ENCODE assay signal across 19 cellular contexts in genomic region chr5:138372225-138372624, GRCh38. TPM values are rescaled to one million over a fixed set of nuclear protein-coding genes. Genes with fewer than 3 reads are reported as not detected.
DNase-seq lines count a peak whose midpoint lies in the region; ATAC-seq and TF ChIP-seq lines count a peak whose summit lies in the region.
"Had no signal": no experiment of that assay in that cellular context is flagged by ENCODE, and none has a peak within 500 bp of the region (broad histone marks: within the 10 kb centered on the region; RNA-seq: fewer than 3 reads in every experiment).

No MANE protein-coding gene starts in this region.

- H3K27ac Mint-ChIP-seq in activated T-cell treated with anti-CD3 and anti-CD28 coated beads, Interleukin-2, amount 50 U/mL, for 24 hours: peak overlapping the region; percentile 41

- H3K9me3 Mint-ChIP-seq in activated T-cell treated with anti-CD3 and anti-CD28 coated beads, Interleukin-2, amount 50 U/mL, for 24 hours: no peaks in the 10 kb centered on the region

- peaks cover 30% of the 10 kb centered on the region for H3K4me1 Mint-ChIP-seq in activated T-cell treated with anti-CD3 and anti-CD28 coated beads, Interleukin-2, amount 50 U/mL, for 24 hours (ENCODE audit: low read depth)

- H3K9me3 ChIP-seq in gastrocnemius medialis: no peaks in the 10 kb centered on the region
- no peaks in the 10 kb centered on the region for H3K9me3 ChIP-seq in suprapubic skin
- H3K9me3 ChIP-seq: mucosa of descending colon had no signal

- no peak for TF ChIP-seq POLR2A in gastrocnemius medialis (IDR thresholded peaks at IDR 0.05)
- no peak for TF ChIP-seq POLR2A in suprapubic skin (IDR thresholded peaks at IDR 0.05)

- no peaks in the 10 kb centered on the region for H3K27me3 ChIP-seq in gastrocnemius medialis
- no peaks in the 10 kb centered on the region for H3K27me3 ChIP-seq in suprapubic skin

- no peak overlapping the region for H3K4me3 Mint-ChIP-seq in activated T-cell treated with anti-CD3 and anti-CD28 coated beads, Interleukin-2, amount 50 U/mL, for 24 hours
- H3K4me3 Mint-ChIP-seq: CD4-positive, CD25-positive, alpha-beta regulatory T cell had no signal

- no peak for TF ChIP-seq EP300 in suprapubic skin (IDR thresholded peaks at IDR 0.05)

- 80% methylated on average over 1 of the region's 1 CpG for WGBS in suprapubic skin

- H3K36me3 ChIP-seq in gastrocnemius medialis: peaks cover 0 to 30% of the 10 kb centered on the region in 2 donors
- H3K36me3 ChIP-seq in suprapubic skin: peaks cover 45% of the 10 kb centered on the region

- H3K27me3 Mint-ChIP-seq in activated T-cell treated with anti-CD3 and anti-CD28 coated beads, Interleukin-2, amount 50 U/mL, for 24 hours: no peaks in the 10 kb centered on the region
- H3K27me3 Mint-ChIP-seq: CD4-positive, CD25-positive, alpha-beta regulatory T cell had no signal

- in situ Hi-C loops in gastrocnemius medialis (cut with MboI; ENCODE audit: low sequenced_read_pairs in 4 of 4): no loop called here

- TF ChIP-seq CTCF in gastrocnemius medialis (IDR thresholded peaks at IDR 0.05 in 4 of 5, conservative IDR thresholded peaks at IDR 0.05 in 1 of 5) (no peak), suprapubic skin (IDR thresholded peaks at IDR 0.05) (no peak)

- intact Hi-C loops in gastrocnemius medialis (cut with DNase I; ENCODE audit: low total_unique reads): no loop called here

- no peak for DNase-seq in activated T-cell treated with anti-CD3 and anti-CD28 coated beads, Interleukin-2, amount 50 U/mL, for 24 hours
- DNase-seq in activated T-cell treated with anti-CD3 and anti-CD28 coated beads, Interleukin-2, amount 50 U/mL, for 1 hour: no peak
- DNase-seq in gastrocnemius medialis (no peak), suprapubic skin (ENCODE audit: low spot score in 2 of 2) (no peak), amniotic stem cell (lab: John Stamatoyannopoulos, UW) (no peak), activated gamma-delta T cell treated with Interleukin-2 at 50 U/mL for 16 hours (no peak)
- DNase-seq: CD4-positive, CD25-positive, alpha-beta regulatory T cell; kidney glomerular epithelial cell; mucosa of descending colon; NCI-H146; NCI-H510A; PC-9; small intestine; SW 1271 had no signal

- peak; percentile 65 for ATAC-seq in GM21515 (IDR thresholded peaks at IDR 0.05; ENCODE audit: unreplicated experiment)
- peak; percentile 72 for ATAC-seq in HG03064 (IDR thresholded peaks at IDR 0.05; ENCODE audit: low read depth, unreplicated experiment)
- no peak for ATAC-seq in gastrocnemius medialis
- ATAC-seq: HCT116, mucosa of descending colon had no signal

- H3K4me3 ChIP-seq in gastrocnemius medialis (no peak overlapping the region), suprapubic skin (no peak overlapping the region)
- H3K4me3 ChIP-seq: mucosa of descending colon, PC-9 had no signal

- H3K36me3 Mint-ChIP-seq in activated T-cell treated with anti-CD3 and anti-CD28 coated beads, Interleukin-2, amount 50 U/mL, for 24 hours (ENCODE audit: low read depth): peaks cover 43% of the 10 kb centered on the region

- H3K4me1 ChIP-seq in gastrocnemius medialis (peaks cover 50 to 58% of the 10 kb centered on the region in 2 donors), suprapubic skin (peaks cover 19% of the 10 kb centered on the region)

- peak overlapping the region in 3 of 4 donors; percentile 2 to 76 (median 4) for H3K27ac ChIP-seq in gastrocnemius medialis
- H3K27ac ChIP-seq in suprapubic skin: no peak overlapping the region
- H3K27ac ChIP-seq: epithelial cell of prostate, KMS-11, PC-9 had no signal

RNA-seq across cellular contexts. Expression of gene KDM3B, which starts 19.7 kb away (rescaled TPM):
- total RNA-seq in gastrocnemius medialis: 100 to 1,000 TPM in 1 of 4 donors, 10 to 100 TPM in 3; 49.4 to 100 (median 74.2) TPM
- total RNA-seq in suprapubic skin: 100 to 1,000 TPM in 1 of 4 donors, 10 to 100 TPM in 3; 49.1 to 112 (median 65.1) TPM

RNA-seq across cellular contexts. Expression of gene FAM53C, which starts 34.2 kb away (rescaled TPM):
- total RNA-seq in gastrocnemius medialis: 10 to 100 TPM; 35.7 to 74.7 (median 41.0) TPM
- total RNA-seq in suprapubic skin: 10 to 100 TPM; 18.1 to 31.1 (median 22.4) TPM

RNA-seq across cellular contexts. Expression of gene CDC25C, which starts 40.6 kb away (rescaled TPM):
- total RNA-seq in gastrocnemius medialis: not detected
- total RNA-seq in suprapubic skin: 1 to 10 TPM in 3 of 4 donors, under 1 TPM in 1; 0.38 to 1.6 (median 1.3) TPM

Comparison
In these comparisons a context has a peak if more than half of its experiments do, and no peak if none do; other contexts are left out.
1. ATAC-seq: peak in GM21515 (single experiment) and HG03064 (single experiment); none in gastrocnemius medialis (0 of 2).